Comparison of ENCODE assay signal across 12 cellular contexts in the genomic region with DNA sequence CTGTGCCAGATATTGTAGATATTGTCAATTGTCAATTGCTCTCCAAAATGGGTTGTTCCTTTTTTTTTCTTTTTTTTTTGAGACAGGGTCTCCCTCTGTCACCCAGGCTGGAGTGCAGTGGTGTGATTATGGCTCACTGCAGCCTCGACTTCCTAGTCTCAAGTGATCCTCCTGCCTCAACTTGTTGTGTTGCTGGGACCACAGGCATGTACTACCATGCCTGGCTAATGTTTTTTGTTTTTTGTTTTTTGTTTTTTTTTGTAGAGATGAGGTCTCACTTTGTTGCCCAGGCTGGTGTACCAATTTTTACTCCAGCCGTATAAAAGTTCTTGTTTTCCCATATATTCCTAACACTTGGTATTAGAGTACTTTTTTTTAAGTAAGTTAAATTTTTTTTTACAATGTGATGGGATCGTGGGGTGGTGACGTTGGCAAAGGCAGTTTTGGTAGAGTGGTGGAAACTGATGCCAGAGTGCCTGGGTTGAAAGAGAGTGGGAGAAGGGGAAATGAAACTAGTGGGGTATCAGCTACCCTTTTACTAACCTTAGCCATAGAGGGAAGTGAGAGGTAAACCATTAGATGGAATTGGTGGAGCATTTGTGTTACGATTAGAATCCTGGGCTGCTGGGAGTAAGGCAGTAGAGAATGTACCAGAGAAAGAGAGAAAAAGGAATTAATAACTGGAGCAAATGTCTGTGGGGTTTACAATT. TPM values are rescaled to one million over a fixed set of nuclear protein-coding genes. Genes with fewer than 3 reads are reported as not detected.
A peak's percentile ranks its signal among the peaks of the same experiment; 100 is the strongest.
DNase-seq lines count a peak whose midpoint lies in the region; ATAC-seq lines count a peak whose summit lies in the region.
"Had no signal": no experiment of that assay in that cellular context is flagged by ENCODE, and none has a peak within 500 bp of the region (broad histone marks: within the 10 kb centered on the region; RNA-seq: fewer than 3 reads in every experiment).

No MANE protein-coding gene starts in this region.

- H3K18ac ChIP-seq in mesendoderm (ENCODE audit: low read length), result peak overlapping the region; percentile 51

- H3K79me1 ChIP-seq in mesendoderm (ENCODE audit: low read length), result no peaks in the 10 kb centered on the region

- no peaks in the 10 kb centered on the region for H3K4me1 ChIP-seq in mesendoderm (ENCODE audit: control insufficient read depth, low read depth, low read length)
- H3K4me1 ChIP-seq: psoas muscle had no signal

- no peak overlapping the region for H2BK120ac ChIP-seq in mesendoderm (ENCODE audit: low read depth, low read length)

- no peak overlapping the region for H3K4ac ChIP-seq in mesendoderm (ENCODE audit: low read depth, low read length)

- H3K56ac ChIP-seq in mesendoderm (ENCODE audit: low read length), result no peak overlapping the region

- peak overlapping the region; percentile 57 for H2BK15ac ChIP-seq in mesendoderm (replicated peaks; ENCODE audit: low read depth)

- no peak overlapping the region for H4K8ac ChIP-seq in mesendoderm (ENCODE audit: low read depth, low read length)

- H3K27ac ChIP-seq in mesendoderm (ENCODE audit: low read depth, low read length) (no peak overlapping the region), caudate nucleus (ENCODE audit: low read depth, low read length) (no peak overlapping the region)
- H3K27ac ChIP-seq: psoas muscle, VCaP had no signal

- no peaks in the 10 kb centered on the region for H3K27me3 ChIP-seq in mesendoderm (ENCODE audit: insufficient read depth, low read length, poor library complexity)

- no peak overlapping the region for H3K9ac ChIP-seq in mesendoderm (ENCODE audit: low read length)

- H2BK5ac ChIP-seq in mesendoderm (ENCODE audit: low read length), result no peak overlapping the region

- H2AK5ac ChIP-seq in mesendoderm (ENCODE audit: low read length), result no peak overlapping the region

- no peak for DNase-seq in mesendoderm
- DNase-seq in dermis blood vessel endothelial cell, result no peak
- no peak for DNase-seq in stimulated activated CD4-positive, alpha-beta T cell treated with anti-CD3 and anti-CD28 coated beads, Interleukin-4, amount 100 ng/mL, for 24 hours
- no peak for DNase-seq in HUDEP-2 (lab: John Stamatoyannopoulos, UW; ENCODE audit: unreplicated experiment in 76 of 76)
- no peak for DNase-seq in caudate nucleus (lab: John Stamatoyannopoulos, UW)
- DNase-seq: activated naive CD4-positive, alpha-beta T cell treated with anti-CD3 and anti-CD28 coated beads, Interleukin-2, amount 10 ng/mL, durations not matched to agents 7 days and 5 days; NCI-H446; psoas muscle had no signal

- no peak overlapping the region for H3K23ac ChIP-seq in mesendoderm (ENCODE audit: low read length)

- no peak overlapping the region for H3K4me3 ChIP-seq in mesendoderm (ENCODE audit: low read length)
- H3K4me3 ChIP-seq: psoas muscle had no signal

- ATAC-seq in GM19035 (IDR thresholded peaks at IDR 0.05; ENCODE audit: unreplicated experiment) (peak; percentile 83), HG02642 (IDR thresholded peaks at IDR 0.05; ENCODE audit: poor library complexity, unreplicated experiment) (peak; percentile 79), HG03565 (IDR thresholded peaks at IDR 0.05; ENCODE audit: unreplicated experiment) (peak; percentile 87)
- ATAC-seq: psoas muscle had no signal

- H3K36me3 ChIP-seq in mesendoderm (ENCODE audit: control insufficient read depth, insufficient read depth, low read length), result no peaks in the 10 kb centered on the region

- WGBS in mesendoderm (ENCODE audit: extremely low coverage, insufficient coverage, low lambda C conversion rate), result no CpG with 5 or more reads among the region's 5 CpGs

- H4K5ac ChIP-seq in mesendoderm (ENCODE audit: low read length), result no peak overlapping the region

- H3K79me2 ChIP-seq in mesendoderm (ENCODE audit: control insufficient read depth, insufficient read depth, low read length), result no peaks in the 10 kb centered on the region

- no peak overlapping the region for H3K4me2 ChIP-seq in mesendoderm (ENCODE audit: low read length)

RNA-seq across cellular contexts. Expression of a gene that starts 33.0 kb away (rescaled TPM):
- polyA plus RNA-seq in mesendoderm (2013, experiment 1 of 2), result 0.10 TPM
- polyA plus RNA-seq in mesendoderm (2013, experiment 2 of 2), result 0.15 TPM
- 8.3 and 13.1 TPM in 2 replicates for total RNA-seq in dermis blood vessel endothelial cell

RNA-seq across cellular contexts. Expression of a gene that starts 56.2 kb away (rescaled TPM):
- 12.7 TPM for polyA plus RNA-seq in mesendoderm (2013, experiment 1 of 2)
- 12.7 TPM for polyA plus RNA-seq in mesendoderm (2013, experiment 2 of 2)
- total RNA-seq in dermis blood vessel endothelial cell, result 182 and 232 TPM in 2 replicates
